In the genomic region with DNA sequence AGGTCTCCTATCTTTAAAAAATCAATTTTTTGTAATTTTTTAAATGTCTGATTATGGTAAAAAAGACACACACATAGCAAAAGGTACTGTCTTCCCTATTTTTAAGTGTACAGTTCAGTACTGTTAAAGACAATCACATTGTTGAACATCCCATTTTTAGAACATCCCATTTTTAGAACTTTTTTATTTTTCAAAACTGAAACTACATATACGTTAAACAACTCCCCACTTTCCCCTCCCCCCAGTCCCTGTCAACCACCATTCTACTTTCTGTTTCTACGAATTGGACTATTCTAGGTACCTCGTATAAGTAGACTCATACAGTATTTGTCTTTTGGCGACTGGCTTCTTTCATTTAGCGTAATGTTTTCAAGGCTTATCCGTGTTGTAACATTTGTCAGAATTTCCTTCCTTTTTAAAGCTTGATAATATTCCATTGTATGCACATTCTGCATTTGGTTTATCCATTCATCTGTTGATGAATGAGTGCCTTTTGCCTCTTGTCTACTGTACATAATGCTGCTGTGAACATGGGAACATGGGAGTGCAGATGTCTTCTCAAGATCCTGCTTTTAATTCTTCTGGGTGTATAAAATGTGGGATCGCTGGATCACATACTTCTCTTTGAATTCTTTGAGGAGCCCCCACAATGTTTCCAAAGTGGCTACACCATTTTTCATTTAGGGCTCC, we compare ENCODE assay signal across 9 cellular contexts.
DNase-seq lines count a peak whose midpoint lies in the region; ATAC-seq, FAIRE-seq and TF ChIP-seq lines count a peak whose summit lies in the region.
"Had no signal": no experiment of that assay in that cellular context is flagged by ENCODE, and none has a peak within 500 bp of the region (broad histone marks: within the 10 kb centered on the region; RNA-seq: fewer than 3 reads in every experiment).

No MANE protein-coding gene starts in this region.

- no peaks in the 10 kb centered on the region for H3K27me3 ChIP-seq in CD4-positive, alpha-beta T cell (ENCODE audit: control insufficient read depth, insufficient read depth, low read length)
- H3K27me3 ChIP-seq in IMR-90 (ENCODE audit: control insufficient read depth, insufficient read depth, low read length) (no peaks in the 10 kb centered on the region; the same call in 1 of the 2 replicates), K562 (ENCODE audit: control insufficient read depth in 2 of 2, insufficient read depth in 2 of 2, low read length in 2 of 2) (no peaks in the 10 kb centered on the region)
- H3K27me3 ChIP-seq: body of pancreas had no signal

- TF ChIP-seq RAD21 in IMR-90 (IDR thresholded peaks at IDR 0.05; ENCODE audit: low read length) (no peak), K562 (CRISPR knock-in tag; conservative IDR thresholded peaks at IDR 0.05 in 1 of 2, IDR thresholded peaks at IDR 0.05 in 1 of 2) (no peak)

- H4K8ac ChIP-seq in IMR-90 (ENCODE audit: low read depth in 2 of 2, low read length in 2 of 2): no peak overlapping the region

- no peak overlapping the region for H3K23ac ChIP-seq in IMR-90 (ENCODE audit: low read depth, low read length)

- H3K18ac ChIP-seq in IMR-90 (ENCODE audit: low read depth, low read length): no peak overlapping the region

- BruUV-seq in IMR-90 (replicated peaks; lab: Mats Ljungman, UMichigan): no TSS peak
- BruUV-seq in K562 (replicated peaks; lab: Mats Ljungman, UMichigan): no TSS peak

- no peak overlapping the region for H2BK5ac ChIP-seq in IMR-90 (ENCODE audit: low read depth, low read length, poor library complexity, severe bottlenecking)

- H3K14ac ChIP-seq in IMR-90 (replicated peaks; ENCODE audit: low read depth, low read length): 0 out of 2 replicates have a peak overlapping the region, but pooled peaks have one; percentile 20

- H3K4me1 ChIP-seq in IMR-90 (ENCODE audit: control insufficient read depth, insufficient read depth, low read length) (no peaks in the 10 kb centered on the region; the same call in 1 of the 2 replicates), K562 (replicated peaks in 1 of 2; ENCODE audit: control insufficient read depth in 2 of 2, insufficient read depth in 2 of 2, low read length in 2 of 2) (peaks cover 0 to 40% of the 10 kb centered on the region in 2 experiments; a peak in 4 of 5 replicates)
- H3K4me1 ChIP-seq: body of pancreas had no signal

- no peak overlapping the region for H3K4ac ChIP-seq in IMR-90 (ENCODE audit: low read depth, low read length)

- H3K4me1 Mint-ChIP-seq in CD4-positive, alpha-beta T cell (ENCODE audit: low read depth): peaks cover 33% of the 10 kb centered on the region

- no peak for TF ChIP-seq EP300 in K562 (IDR thresholded peaks at IDR 0.05; ENCODE audit: low read length)

- H4K20me1 ChIP-seq in IMR-90 (ENCODE audit: insufficient read depth, low read length) (no peaks in the 10 kb centered on the region), K562 (replicated peaks; ENCODE audit: control insufficient read depth, insufficient read depth, low read length) (no peaks in the 10 kb centered on the region)

- POLR2A ChIA-PET in CD4-positive, alpha-beta T cell (lab: Charles Lee): interaction anchor here (1.0 to 1.5 kb wide), 2 partner anchors 12 to 37 kb away, joined by 3 to 4 read pairs; no protein-coding TSS in a partner anchor
- POLR2A ChIA-PET in IMR-90 (lab: Charles Lee; ENCODE audit: unreplicated experiment): no interaction called here
- POLR2A ChIA-PET in K562 (lab: Yijun Ruan, JAX): interaction anchor here (2.5 kb wide), 1 partner anchor 10 kb away, joined by 8 read pairs; no protein-coding TSS in a partner anchor

- H2AFZ ChIP-seq in IMR-90 (replicated peaks; ENCODE audit: low read length, poor library complexity): no peak overlapping the region
- H2AFZ ChIP-seq in K562 (ENCODE audit: low read depth, low read length): peak overlapping the region; percentile 72

- no peak overlapping the region for H2BK15ac ChIP-seq in IMR-90 (ENCODE audit: low read depth, low read length)

- H3K79me2 ChIP-seq in K562 (ENCODE audit: control insufficient read depth, insufficient read depth, low read length): no peaks in the 10 kb centered on the region

- H3K36me3 ChIP-seq in IMR-90 (ENCODE audit: control insufficient read depth, insufficient read depth, low read length): no peaks in the 10 kb centered on the region
- no peaks in the 10 kb centered on the region for H3K36me3 ChIP-seq in K562 (ENCODE audit: control insufficient read depth, insufficient read depth, low read length)

- no peaks in the 10 kb centered on the region for H3K9me3 ChIP-seq in CD4-positive, alpha-beta T cell (ENCODE audit: control insufficient read depth, low read length)
- peaks cover 3% of the 10 kb centered on the region; the same call in 1 of the 2 replicates for H3K9me3 ChIP-seq in IMR-90 (ENCODE audit: control insufficient read depth, insufficient read depth, low read length)
- no peaks in the 10 kb centered on the region for H3K9me3 ChIP-seq in K562 (replicated peaks; ENCODE audit: control insufficient read depth, insufficient read depth, low read depth, low read length)
- H3K9me3 ChIP-seq: body of pancreas had no signal

- ATAC-seq in CD4-positive, alpha-beta T cell (ENCODE audit: poor library complexity): peak; percentile 83
- ATAC-seq in GM21367 (IDR thresholded peaks at IDR 0.05; ENCODE audit: unreplicated experiment) (peak; percentile 75), IMR-90 (ENCODE audit: low read depth) (no peak), K562 (peak; percentile 57; the same call in 2 of the 3 replicates)

- FAIRE-seq in K562 (lab: Jason Lieb, UNC): peak; percentile 15

- dilution Hi-C loops in IMR-90 (cut with HindIII; ENCODE audit: low sequenced_read_pairs, unreplicated experiment): no loop called here

- no peak overlapping the region for H2BK120ac ChIP-seq in IMR-90 (ENCODE audit: low read depth, low read length)

- H3K27ac ChIP-seq in CD4-positive, alpha-beta T cell (ENCODE audit: low read depth, low read length): no peak overlapping the region
- no peak overlapping the region for H3K27ac ChIP-seq in IMR-90 (ENCODE audit: insufficient read depth, low read length)
- no peak overlapping the region for H3K27ac ChIP-seq in K562 (ENCODE audit: extremely low read depth, low read depth, low read length)
- H3K27ac ChIP-seq: body of pancreas had no signal

- H3K27ac Mint-ChIP-seq in CD4-positive, alpha-beta T cell: peak overlapping the region; percentile 66

- H3K27me3 Mint-ChIP-seq in CD4-positive, alpha-beta T cell: no peaks in the 10 kb centered on the region

- H2AK5ac ChIP-seq in IMR-90 (ENCODE audit: low read depth, low read length): no peak overlapping the region

- peak in 6 of 10 experiments; percentile 7 to 30 (median 14) for DNase-seq in CD4-positive, alpha-beta T cell
- DNase-seq in IMR-90 (no peak), K562 (ENCODE audit: extremely low read depth in 1 of 4, low spot score in 3 of 4) (no peak), SIG-M5 treated with dmso at 0.1 percent for 504 hours (lab: John Stamatoyannopoulos, UW; ENCODE audit: unreplicated experiment) (no peak), NCI-H2081 treated with DMSO at 0.1 percent for 48 hours (lab: John Stamatoyannopoulos, UW) (no peak), HT-29 (ENCODE audit: low spot score) (no peak), hippocampal formation (lab: John Stamatoyannopoulos, UW) (no peak)

- no peaks in the 10 kb centered on the region for H3K9me1 ChIP-seq in IMR-90 (ENCODE audit: insufficient read depth, low read length)
- H3K9me1 ChIP-seq in K562 (ENCODE audit: control insufficient read depth, insufficient read depth, low read length): no peaks in the 10 kb centered on the region

- intact Hi-C loops in CD4-positive, alpha-beta T cell (cut with DNase I, micrococcal nuclease): no loop called here
- intact Hi-C loops in IMR-90 (cut with micrococcal nuclease) (no loop called here), K562 (cut with micrococcal nuclease) (no loop called here)

- in situ Hi-C loops in IMR-90 (cut with MboI; ENCODE audit: low sequenced_read_pairs): no loop called here
- in situ Hi-C loops in K562 (cut with MboI): no loop called here

- TF ChIP-seq CTCF in CD4-positive, alpha-beta T cell (IDR thresholded peaks at IDR 0.05): no peak
- TF ChIP-seq CTCF in IMR-90 (conservative IDR thresholded peaks at IDR 0.05; ENCODE audit: low read depth, low read length): no peak
- TF ChIP-seq CTCF in K562 (IDR thresholded peaks at IDR 0.05 in 2 of 3, conservative IDR thresholded peaks at IDR 0.05 in 1 of 3; ENCODE audit: insufficient read depth in 2 of 3, low read depth in 1 of 3, low read length in 3 of 3): no peak

- H4K5ac ChIP-seq in IMR-90 (ENCODE audit: low read depth, low read length): no peak overlapping the region

- no peaks in the 10 kb centered on the region for H3K9me3 Mint-ChIP-seq in CD4-positive, alpha-beta T cell

- no peak overlapping the region for H3K56ac ChIP-seq in IMR-90 (ENCODE audit: extremely low read depth, insufficient read depth, low read length)

- no peak overlapping the region for H4K91ac ChIP-seq in IMR-90 (ENCODE audit: insufficient read depth, low read depth, low read length)

- peak overlapping the region; percentile 66 for H3K4me3 Mint-ChIP-seq in CD4-positive, alpha-beta T cell

- H3K36me3 Mint-ChIP-seq in CD4-positive, alpha-beta T cell (ENCODE audit: low read depth): no peaks in the 10 kb centered on the region

- H3K4me2 ChIP-seq in IMR-90 (ENCODE audit: low read depth, low read length): no peak overlapping the region
- H3K4me2 ChIP-seq in K562 (ENCODE audit: insufficient read depth, low read length): peak overlapping the region; percentile 39; the same call in 1 of the 2 replicates

- H2AK9ac ChIP-seq in IMR-90 (replicated peaks; ENCODE audit: low read depth, low read length, poor library complexity): no peak overlapping the region

- TF ChIP-seq POLR2A in IMR-90 (IDR thresholded peaks at IDR 0.05; ENCODE audit: low read depth, low read length): no peak
- no peak for TF ChIP-seq POLR2A in K562 (conservative IDR thresholded peaks at IDR 0.05)

- H2BK20ac ChIP-seq in IMR-90 (ENCODE audit: low read depth, low read length): no peak overlapping the region

- 80% methylated on average over 2 of the region's 7 CpGs; no CpG with 5 or more reads in 1 of the 2 experiments for WGBS in IMR-90 (ENCODE audit: extremely low coverage in 2 of 2, insufficient read length in 1 of 2), 2 experiments
- 37% methylated on average over 7 of the region's 7 CpGs for WGBS in K562 (ENCODE audit: insufficient coverage, low coverage, missing lambda C conversion rate)

- H3K4me3 ChIP-seq in IMR-90 (ENCODE audit: insufficient read depth, low read depth, low read length): no peak overlapping the region
- H3K4me3 ChIP-seq in K562: no peak overlapping the region
- H3K4me3 ChIP-seq: body of pancreas had no signal

- CTCF ChIA-PET in CD4-positive, alpha-beta T cell (lab: Charles Lee): interaction anchor here (0.8 to 1.1 kb wide), 2 partner anchors 10 to 43 kb away, joined by 3 read pairs; no protein-coding TSS in a partner anchor
- CTCF ChIA-PET in IMR-90 (lab: Yijun Ruan, JAX) (no interaction called here), K562 (lab: Yijun Ruan, JAX; ENCODE audit: low intra/inter-chr PET ratio) (no interaction called here)

- no peaks in the 10 kb centered on the region for H3K79me1 ChIP-seq in IMR-90 (ENCODE audit: low read depth in 1 of 2, low read length in 2 of 2)

- H3K9ac ChIP-seq in IMR-90 (ENCODE audit: low read depth, low read length) (no peak overlapping the region), K562 (ENCODE audit: insufficient read depth in 1 of 2, low read depth in 2 of 2, low read length in 2 of 2) (no peak overlapping the region)

TF ChIP-seq in K562, 482 proteins besides CTCF, POLR2A, EP300 and RAD21 (continues in another document):
- TF ChIP-seq NFXL1 (CRISPR knock-in tag; IDR thresholded peaks at IDR 0.05): no peak

Comparison
In these comparisons a context has a peak if more than half of its experiments do, and no peak if none do; other contexts are left out.
1. DNase-seq: peak in CD4-positive, alpha-beta T cell (6 of 10); none in IMR-90 (single experiment), K562 (0 of 4), SIG-M5 treated with dmso at 0.1 percent for 504 hours (single experiment), NCI-H2081 treated with DMSO at 0.1 percent for 48 hours (single experiment), HT-29 (single experiment) and hippocampal formation (0 of 2).